ENCODE assay signal across 16 cellular contexts in genomic region chr22:49398646-49399045, GRCh38.
DNase-seq lines count a peak whose midpoint lies in the region; ATAC-seq and TF ChIP-seq lines count a peak whose summit lies in the region.
"Had no signal": no experiment of that assay in that cellular context is flagged by ENCODE, and none has a peak within 500 bp of the region (broad histone marks: within the 10 kb centered on the region; RNA-seq: fewer than 3 reads in every experiment).

No MANE protein-coding gene starts in this region.

- H3K27me3 ChIP-seq in H9 (ENCODE audit: insufficient read depth, low read length) (no peaks in the 10 kb centered on the region), endodermal cell (ENCODE audit: control insufficient read depth, insufficient read depth, low read length, poor library complexity, severe bottlenecking) (no peaks in the 10 kb centered on the region)
- H3K27me3 ChIP-seq: BE2C had no signal

- H3K4me1 ChIP-seq in H9 (ENCODE audit: insufficient read depth, low read length) (no peaks in the 10 kb centered on the region), endodermal cell (ENCODE audit: control insufficient read depth, insufficient read depth, low read length) (no peaks in the 10 kb centered on the region)
- H3K4me1 ChIP-seq: A549, BE2C, HAP-1 had no signal

- CTCF ChIA-PET in WTC11 (lab: Charles Lee), result interaction anchor here (0.8 to 1.6 kb wide), 5 partner anchors 10 to 234 kb away, joined by 3 to 7 read pairs (median 4); no protein-coding TSS in a partner anchor

- H3K56ac ChIP-seq in H9 (ENCODE audit: insufficient read length, low read depth, low read length), result no peak overlapping the region

- H3K27ac ChIP-seq in H9 (ENCODE audit: insufficient read length, low read depth, low read length), result no peak overlapping the region
- no peak overlapping the region for H3K27ac ChIP-seq in endodermal cell (ENCODE audit: low read depth, low read length)
- H3K27ac ChIP-seq: A549, C4-2B had no signal

- no peak for TF ChIP-seq CTCF in H9 (conservative IDR thresholded peaks at IDR 0.05)
- TF ChIP-seq CTCF in endodermal cell (conservative IDR thresholded peaks at IDR 0.05), result no peak
- no peak for TF ChIP-seq CTCF in WTC11 (IDR thresholded peaks at IDR 0.05)

- H3K27me3 Mint-ChIP-seq in H9 (ENCODE audit: low read depth) (peaks cover 5% of the 10 kb centered on the region), endodermal cell (ENCODE audit: insufficient read depth) (no peaks in the 10 kb centered on the region), WTC11 (ENCODE audit: low read depth) (peaks cover 4% of the 10 kb centered on the region)
- H3K27me3 Mint-ChIP-seq in effector memory CD8-positive, alpha-beta T cell, result peaks cover 0 to 22% of the 10 kb centered on the region in 2 donors

- no peak overlapping the region for H3K23ac ChIP-seq in H9 (ENCODE audit: insufficient read length, low read depth, low read length)

- no peak overlapping the region for H2AFZ ChIP-seq in H9 (ENCODE audit: low read length)

- no peak overlapping the region for H4K91ac ChIP-seq in H9 (ENCODE audit: insufficient read length, low read depth, low read length)

- H3K9me3 ChIP-seq in H9 (ENCODE audit: control insufficient read depth, low read depth, low read length) (no peaks in the 10 kb centered on the region), endodermal cell (ENCODE audit: control insufficient read depth, low read length) (no peaks in the 10 kb centered on the region)
- H3K9me3 ChIP-seq: A549, BE2C had no signal

- no peak overlapping the region for H4K8ac ChIP-seq in H9 (replicated peaks; ENCODE audit: insufficient read length, low read depth, low read length)

- peak overlapping the region in 1 of 3 experiments; percentile 74; a peak in 1 of 7 replicates for H3K27ac Mint-ChIP-seq in H9
- H3K27ac Mint-ChIP-seq in endodermal cell, result no peak overlapping the region
- H3K27ac Mint-ChIP-seq in WTC11, result no peak overlapping the region; the same call in 1 of the 2 replicates
- no peak overlapping the region for H3K27ac Mint-ChIP-seq in effector memory CD8-positive, alpha-beta T cell
- H3K27ac Mint-ChIP-seq: CD8-positive, alpha-beta T cell had no signal

- no peak overlapping the region for H2BK120ac ChIP-seq in H9 (ENCODE audit: low read depth, low read length, poor library complexity, severe bottlenecking)

- no CpG with 5 or more reads among the region's 15 CpGs for WGBS in H9 (ENCODE audit: extremely low coverage, insufficient read length, low lambda C conversion rate)
- WGBS in endodermal cell (ENCODE audit: insufficient coverage in 1 of 2, insufficient read length in 1 of 2), 2 experiments, result 86 to 93% methylated on average over 8 to 14 of the region's 15 CpGs

- H3K4me3 Mint-ChIP-seq in H9 (no peak overlapping the region), endodermal cell (no peak overlapping the region), WTC11 (no peak overlapping the region)
- H3K4me3 Mint-ChIP-seq in effector memory CD8-positive, alpha-beta T cell, result no peak overlapping the region
- H3K4me3 Mint-ChIP-seq: CD8-positive, alpha-beta T cell had no signal

- H2BK5ac ChIP-seq in H9 (ENCODE audit: insufficient read length, low read length), result no peak overlapping the region

- no peak overlapping the region for H2AK5ac ChIP-seq in H9 (ENCODE audit: insufficient read length, low read length)

- no peak overlapping the region for H3K4me3 ChIP-seq in endodermal cell (ENCODE audit: low read length)
- H3K4me3 ChIP-seq: A549, HAP-1 had no signal

- H3K9me3 Mint-ChIP-seq in H9, result peaks cover 3 to 9% of the 10 kb centered on the region in 2 experiments; a peak in 4 of 5 replicates
- H3K9me3 Mint-ChIP-seq in endodermal cell, result peaks cover 2% of the 10 kb centered on the region
- H3K9me3 Mint-ChIP-seq in WTC11, result peaks cover 21% of the 10 kb centered on the region
- peaks cover 2 to 7% of the 10 kb centered on the region in 2 donors for H3K9me3 Mint-ChIP-seq in effector memory CD8-positive, alpha-beta T cell
- H3K9me3 Mint-ChIP-seq: CD8-positive, alpha-beta T cell had no signal

- H3K23me2 ChIP-seq in H9 (ENCODE audit: insufficient read length, low read depth, low read length, poor library complexity, severe bottlenecking), result no peaks in the 10 kb centered on the region

- no peak overlapping the region for H3T11ph ChIP-seq in H9 (ENCODE audit: low read length)

- H3K36me3 ChIP-seq in endodermal cell (ENCODE audit: control insufficient read depth, insufficient read depth, low read length), result no peaks in the 10 kb centered on the region
- H3K36me3 ChIP-seq: BE2C, HAP-1 had no signal

- ATAC-seq in sciatic nerve, result no peak
- no peak for ATAC-seq in left lobe of liver
- ATAC-seq in HG03159 (IDR thresholded peaks at IDR 0.05; ENCODE audit: unreplicated experiment), result no peak
- no peak for ATAC-seq in WTC11
- ATAC-seq in effector memory CD8-positive, alpha-beta T cell (replicated peaks), result no peak
- ATAC-seq: A549; CD8-positive, alpha-beta T cell had no signal

- H3K14ac ChIP-seq in H9 (ENCODE audit: insufficient read depth, low read length), result no peak overlapping the region

- H3K4ac ChIP-seq in H9 (ENCODE audit: low read depth, low read length), result no peak overlapping the region

- H3K4me1 Mint-ChIP-seq in H9, result peaks cover 4 to 9% of the 10 kb centered on the region in 2 experiments
- H3K4me1 Mint-ChIP-seq in endodermal cell, result no peaks in the 10 kb centered on the region
- H3K4me1 Mint-ChIP-seq in WTC11, result peaks cover 6% of the 10 kb centered on the region; the same call in 1 of the 2 replicates
- no peaks in the 10 kb centered on the region for H3K4me1 Mint-ChIP-seq in effector memory CD8-positive, alpha-beta T cell (ENCODE audit: low read depth in 2 of 2)

- H3K79me1 ChIP-seq in H9 (ENCODE audit: insufficient read depth, low read depth, low read length, poor library complexity, severe bottlenecking), result no peaks in the 10 kb centered on the region

- H4K5ac ChIP-seq in H9 (ENCODE audit: insufficient read length, low read depth, low read length), result no peak overlapping the region

- no peaks in the 10 kb centered on the region for H3K79me2 ChIP-seq in H9 (ENCODE audit: insufficient read depth, low read length)

- H3K18ac ChIP-seq in H9 (ENCODE audit: insufficient read length, low read depth, low read length), result no peak overlapping the region

- H3K9ac ChIP-seq in H9 (ENCODE audit: extremely low read depth, insufficient read length, low read length), result no peak overlapping the region
- no peak overlapping the region for H3K9ac ChIP-seq in endodermal cell (ENCODE audit: extremely low read depth, low read length, poor library complexity, severe bottlenecking)

- DNase-seq in H9 (peak; percentile 26), endodermal cell (peak; percentile 47), mesenteric fat pad (ENCODE audit: low spot score) (peak; percentile 69), sciatic nerve (ENCODE audit: low spot score) (peak; percentile 48), left lobe of liver (ENCODE audit: low spot score) (no peak), WTC11 (ENCODE audit: low spot score) (no peak)
- DNase-seq in effector memory CD8-positive, alpha-beta T cell, result no peak
- DNase-seq: BE2C; CD8-positive, alpha-beta T cell; COR-L47; GF-D8; GOT3 had no signal

- no peaks in the 10 kb centered on the region for H4K20me1 ChIP-seq in H9 (ENCODE audit: control insufficient read depth, insufficient read depth, insufficient read length)

- H2BK20ac ChIP-seq in H9 (ENCODE audit: low read depth, low read length, poor library complexity, severe bottlenecking), result no peak overlapping the region

- intact Hi-C loops in sciatic nerve (cut with DNase I), result no loop called here

- peaks cover 0 to 16% (median 0%) of the 10 kb centered on the region in 3 experiments; a peak in 4 of 7 replicates for H3K36me3 Mint-ChIP-seq in H9 (ENCODE audit: insufficient read depth in 1 of 3, low read depth in 3 of 3)
- no peaks in the 10 kb centered on the region for H3K36me3 Mint-ChIP-seq in endodermal cell (ENCODE audit: low read depth)
- H3K36me3 Mint-ChIP-seq in WTC11, result peaks cover 4% of the 10 kb centered on the region
- no peaks in the 10 kb centered on the region for H3K36me3 Mint-ChIP-seq in effector memory CD8-positive, alpha-beta T cell (ENCODE audit: insufficient read depth)
- H3K36me3 Mint-ChIP-seq: CD8-positive, alpha-beta T cell had no signal

- H2BK12ac ChIP-seq in H9 (ENCODE audit: insufficient read length, low read depth, low read length), result no peak overlapping the region

- no peak overlapping the region for H3K4me2 ChIP-seq in H9 (ENCODE audit: insufficient read depth, insufficient read length, low read length)
- H3K4me2 ChIP-seq: A549 had no signal

- POLR2A ChIA-PET in WTC11 (lab: Charles Lee), result no interaction called here

- H2BK15ac ChIP-seq in H9 (ENCODE audit: low read depth, low read length), result no peak overlapping the region

TF ChIP-seq in WTC11, 78 proteins besides CTCF, POLR2A, EP300 and RAD21 (continues in another document):
- TF ChIP-seq TCF7 (CRISPR knock-in tag; IDR thresholded peaks at IDR 0.05; ENCODE audit: low read depth) (no peak), CREB1 (CRISPR knock-in tag; IDR thresholded peaks at IDR 0.05) (no peak), ETV6 (CRISPR knock-in tag; IDR thresholded peaks at IDR 0.05) (no peak), NR1H2 (CRISPR knock-in tag; IDR thresholded peaks at IDR 0.05) (no peak), NR3C1 (CRISPR knock-in tag; conservative IDR thresholded peaks at IDR 0.05; ENCODE audit: low read depth) (no peak)
- TF ChIP-seq, protein P1, sequence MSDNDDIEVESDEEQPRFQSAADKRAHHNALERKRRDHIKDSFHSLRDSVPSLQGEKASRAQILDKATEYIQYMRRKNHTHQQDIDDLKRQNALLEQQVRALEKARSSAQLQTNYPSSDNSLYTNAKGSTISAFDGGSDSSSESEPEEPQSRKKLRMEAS (CRISPR knock-in tag; IDR thresholded peaks at IDR 0.05), result no peak
- TF ChIP-seq, protein P2, sequence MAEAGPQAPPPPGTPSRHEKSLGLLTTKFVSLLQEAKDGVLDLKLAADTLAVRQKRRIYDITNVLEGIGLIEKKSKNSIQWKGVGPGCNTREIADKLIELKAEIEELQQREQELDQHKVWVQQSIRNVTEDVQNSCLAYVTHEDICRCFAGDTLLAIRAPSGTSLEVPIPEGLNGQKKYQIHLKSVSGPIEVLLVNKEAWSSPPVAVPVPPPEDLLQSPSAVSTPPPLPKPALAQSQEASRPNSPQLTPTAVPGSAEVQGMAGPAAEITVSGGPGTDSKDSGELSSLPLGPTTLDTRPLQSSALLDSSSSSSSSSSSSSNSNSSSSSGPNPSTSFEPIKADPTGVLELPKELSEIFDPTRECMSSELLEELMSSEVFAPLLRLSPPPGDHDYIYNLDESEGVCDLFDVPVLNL (CRISPR knock-in tag; IDR thresholded peaks at IDR 0.05; ENCODE audit: borderline replicate concordance, low read depth), result no peak
- TF ChIP-seq, protein P3, sequence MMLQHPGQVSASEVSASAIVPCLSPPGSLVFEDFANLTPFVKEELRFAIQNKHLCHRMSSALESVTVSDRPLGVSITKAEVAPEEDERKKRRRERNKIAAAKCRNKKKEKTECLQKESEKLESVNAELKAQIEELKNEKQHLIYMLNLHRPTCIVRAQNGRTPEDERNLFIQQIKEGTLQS (CRISPR knock-in tag; conservative IDR thresholded peaks at IDR 0.05), result no peak

Comparison
In these comparisons a context has a peak if more than half of its experiments do, and no peak if none do; other contexts are left out.
1. DNase-seq: peak in H9 (single experiment), endodermal cell (single experiment), mesenteric fat pad (single experiment) and sciatic nerve (single experiment); none in left lobe of liver (single experiment), WTC11 (single experiment) and effector memory CD8-positive, alpha-beta T cell (0 of 3).